10 cellular contexts compared by ENCODE assay signal in the genomic region with DNA sequence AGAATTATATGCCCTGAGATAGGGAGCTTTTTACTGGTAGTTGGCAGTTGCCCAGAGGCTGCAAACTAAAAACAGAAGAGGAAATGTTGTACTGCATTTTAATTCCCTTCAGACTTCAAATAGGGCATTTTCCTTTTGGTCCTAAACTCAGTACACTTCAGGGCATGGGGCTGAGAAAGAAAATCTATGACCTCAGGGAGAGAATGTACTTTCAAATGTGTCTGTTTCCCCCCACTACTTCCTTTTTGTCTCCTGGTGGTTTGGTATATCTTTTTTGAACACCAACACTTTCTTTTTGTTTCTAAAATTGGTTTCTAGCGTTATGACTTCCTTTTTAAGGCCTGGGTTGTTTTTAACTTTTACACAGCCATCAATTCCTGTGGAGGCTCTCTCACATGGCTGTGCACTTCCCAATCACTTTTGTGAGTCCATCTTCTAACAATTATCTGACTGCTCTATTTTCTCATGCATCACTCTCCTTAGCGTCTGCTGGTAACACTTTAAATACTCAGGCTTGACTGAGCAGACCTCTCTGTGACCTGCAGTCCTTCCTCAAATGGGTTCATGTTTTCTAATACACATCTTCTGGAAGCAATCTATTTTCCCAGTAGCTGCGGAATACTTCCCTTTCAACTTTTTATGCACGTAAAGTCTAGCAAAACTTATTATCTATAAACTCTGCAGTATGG.
DNase-seq lines count a peak whose midpoint lies in the region; ATAC-seq and TF ChIP-seq lines count a peak whose summit lies in the region.
"Had no signal": no experiment of that assay in that cellular context is flagged by ENCODE, and none has a peak within 500 bp of the region (broad histone marks: within the 10 kb centered on the region; RNA-seq: fewer than 3 reads in every experiment).

No MANE protein-coding gene starts in this region.

- no peaks in the 10 kb centered on the region for H3K27me3 Mint-ChIP-seq in natural killer cell (ENCODE audit: low read depth in 2 of 2)
- H3K27me3 Mint-ChIP-seq: CD4-positive, CD25-positive, alpha-beta regulatory T cell had no signal

- no peaks in the 10 kb centered on the region for H3K36me3 Mint-ChIP-seq in natural killer cell
- H3K36me3 Mint-ChIP-seq: CD4-positive, CD25-positive, alpha-beta regulatory T cell had no signal

- TF ChIP-seq CTCF in GM10248 (IDR thresholded peaks at IDR 0.05; ENCODE audit: control extremely low read depth, extremely low read depth, low read depth, missing control alignments) (no peak), natural killer cell (IDR thresholded peaks at IDR 0.05) (no peak), lower lobe of right lung (IDR thresholded peaks at IDR 0.05) (no peak)

- ATAC-seq in GM21526 (IDR thresholded peaks at IDR 0.05; ENCODE audit: low FRiP score, unreplicated experiment) = peak; percentile 67
- ATAC-seq in HG03457 (IDR thresholded peaks at IDR 0.05; ENCODE audit: unreplicated experiment) = peak; percentile 70
- no peak for ATAC-seq in natural killer cell
- no peak for ATAC-seq in lower lobe of right lung

- H3K36me3 ChIP-seq in lower lobe of right lung = no peaks in the 10 kb centered on the region

- no peak overlapping the region for H3K27ac Mint-ChIP-seq in natural killer cell
- H3K27ac Mint-ChIP-seq: CD4-positive, CD25-positive, alpha-beta regulatory T cell had no signal

- CTCF ChIA-PET in GM10248 (lab: Yijun Ruan, JAX) = interaction anchor here (0.8 to 1.1 kb wide), 3 partner anchors 11 to 26 kb away, joined by 3 read pairs; no protein-coding TSS in a partner anchor

- no peak overlapping the region for H3K4me3 Mint-ChIP-seq in natural killer cell
- H3K4me3 Mint-ChIP-seq: CD4-positive, CD25-positive, alpha-beta regulatory T cell had no signal

- peaks cover 5 to 14% of the 10 kb centered on the region in 2 donors for H3K9me3 Mint-ChIP-seq in natural killer cell

- no peaks in the 10 kb centered on the region for H3K9me3 ChIP-seq in lower lobe of right lung

- H3K4me1 ChIP-seq in lower lobe of right lung = no peaks in the 10 kb centered on the region

- H3K27ac ChIP-seq in caudate nucleus (ENCODE audit: low read depth, low read length) (peak overlapping the region; percentile 67), lower lobe of right lung (no peak overlapping the region)

- H3K4me3 ChIP-seq in lower lobe of right lung = no peak overlapping the region

- DNase-seq in GM10248 (ENCODE audit: extremely low spot score) (peak; percentile 6), caudate nucleus (lab: John Stamatoyannopoulos, UW) (peak in 8 of 61 donors; percentile 1 to 25 (median 16)), NCI-H1694 (lab: John Stamatoyannopoulos, UW) (no peak), NK-92 (lab: John Stamatoyannopoulos, UW; ENCODE audit: unreplicated experiment) (no peak), natural killer cell (no peak), lower lobe of right lung (no peak)
- DNase-seq: activated naive CD4-positive, alpha-beta T cell treated with anti-CD3 and anti-CD28 coated beads, Interleukin-2, amount 50 U/mL, for 16 hours; CD4-positive, CD25-positive, alpha-beta regulatory T cell had no signal

- intact Hi-C loops in natural killer cell (cut with micrococcal nuclease) (no loop called here), lower lobe of right lung (cut with DNase I) (no loop called here)

- H3K4me1 Mint-ChIP-seq in natural killer cell = peaks cover 6 to 16% of the 10 kb centered on the region in 2 donors
- H3K4me1 Mint-ChIP-seq: CD4-positive, CD25-positive, alpha-beta regulatory T cell had no signal

- no peaks in the 10 kb centered on the region for H3K27me3 ChIP-seq in lower lobe of right lung (ENCODE audit: low read depth)

- POLR2A ChIA-PET in GM10248 (lab: Yijun Ruan, JAX) = no interaction called here

Comparison
In these comparisons a context has a peak if more than half of its experiments do, and no peak if none do; other contexts are left out.
1. ATAC-seq: peak in GM21526 (single experiment) and HG03457 (single experiment); none in natural killer cell (0 of 3) and lower lobe of right lung (0 of 2).